ENCODE assay signal across 27 cellular contexts in the genomic region with DNA sequence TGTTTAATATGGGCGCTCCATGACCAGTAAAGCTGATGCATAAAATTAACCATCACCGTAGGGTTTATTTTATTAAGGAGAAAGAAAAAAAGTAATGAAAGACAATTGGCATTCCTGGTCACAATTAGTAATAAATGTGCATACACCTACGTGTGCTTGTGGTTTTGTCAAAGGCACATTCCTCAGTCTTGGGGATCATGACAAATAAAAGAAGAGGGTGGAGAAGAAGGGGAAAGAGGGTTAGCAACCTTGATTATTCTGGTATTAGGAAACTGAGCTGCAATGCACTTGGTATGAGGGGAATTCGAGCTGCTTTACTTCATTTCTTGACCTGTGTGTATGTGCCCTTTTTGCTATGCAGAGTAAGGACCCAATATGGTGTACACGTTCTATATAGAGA.
A peak's percentile ranks its signal among the peaks of the same experiment; 100 is the strongest.
DNase-seq lines count a peak whose midpoint lies in the region; ATAC-seq, FAIRE-seq and TF ChIP-seq lines count a peak whose summit lies in the region.
"Had no signal": no experiment of that assay in that cellular context is flagged by ENCODE, and none has a peak within 500 bp of the region (broad histone marks: within the 10 kb centered on the region; RNA-seq: fewer than 3 reads in every experiment).

No MANE protein-coding gene starts in this region.

- no peaks in the 10 kb centered on the region for H3K4me1 Mint-ChIP-seq in CD8-positive, alpha-beta T cell (ENCODE audit: low read depth)
- H3K4me1 Mint-ChIP-seq: B cell, CD14-positive monocyte, IgD-negative memory B cell had no signal

- H3K27ac ChIP-seq in CD8-positive, alpha-beta T cell (ENCODE audit: low read depth, low read length): no peak overlapping the region
- H3K27ac ChIP-seq: SJCRH30 had no signal

- peak; percentile 1 for DNase-seq in EH (ENCODE audit: low read depth)
- peak; percentile 73 for DNase-seq in M059J (ENCODE audit: low read depth)
- peak; percentile 52 for DNase-seq in bronchial epithelial cell (ENCODE audit: low read depth)
- peak; percentile 13 for DNase-seq in kidney tubule cell (ENCODE audit: low spot score)
- no peak for DNase-seq in activated effector memory CD4-positive, alpha-beta T cell treated with anti-CD3 and anti-CD28 coated beads, Interleukin-2, amount 50 U/mL, for 16 hours
- DNase-seq in SHP77 treated with DMSO at 0.1 percent for 48 hours (lab: John Stamatoyannopoulos, UW): no peak
- no peak for DNase-seq in CD8-positive, alpha-beta T cell
- DNase-seq: DMS79; MV-4-11; NCI-H1105 treated with DMSO at 0.1 percent for 48 hours; NCI-H1694; NCI-H2081; NCI-H2171; NCI-H345; NCI-H524; NCI-H774; NK-92 treated with Interleukin-12 subunit alpha and Interleukin-12 subunit beta, amount 100 ng/mL, for 24 hours; SJCRH30 had no signal

- no peaks in the 10 kb centered on the region for H3K27me3 ChIP-seq in bronchial epithelial cell (ENCODE audit: control insufficient read depth, insufficient read depth, low read length)
- no peaks in the 10 kb centered on the region for H3K27me3 ChIP-seq in CD8-positive, alpha-beta T cell (ENCODE audit: insufficient read depth, low read length)
- H3K27me3 ChIP-seq: SJCRH30 had no signal

- H3K36me3 ChIP-seq in bronchial epithelial cell (ENCODE audit: control insufficient read depth, insufficient read depth, low read length): no peaks in the 10 kb centered on the region
- no peaks in the 10 kb centered on the region for H3K36me3 ChIP-seq in CD8-positive, alpha-beta T cell (ENCODE audit: insufficient read depth, low read length)
- H3K36me3 ChIP-seq: SJCRH30 had no signal

- intact Hi-C loops in CD8-positive, alpha-beta T cell (cut with DNase I, micrococcal nuclease): no loop called here

- no peak overlapping the region for H3K4me3 ChIP-seq in bronchial epithelial cell (ENCODE audit: low read depth, low read length)
- H3K4me3 ChIP-seq in CD8-positive, alpha-beta T cell (ENCODE audit: low read depth, low read length): no peak overlapping the region
- H3K4me3 ChIP-seq: SJCRH30 had no signal

- no peak for ATAC-seq in GM18873 (IDR thresholded peaks at IDR 0.05; ENCODE audit: low FRiP score, unreplicated experiment)
- no peak for ATAC-seq in CD8-positive, alpha-beta T cell
- ATAC-seq: HCT116, Panc1 had no signal

- no peaks in the 10 kb centered on the region for H3K27me3 Mint-ChIP-seq in CD8-positive, alpha-beta T cell (ENCODE audit: low read depth)
- H3K27me3 Mint-ChIP-seq: B cell, IgD-negative memory B cell had no signal

- POLR2A ChIA-PET in CD8-positive, alpha-beta T cell (lab: Charles Lee): no interaction called here

- no peaks in the 10 kb centered on the region for H3K9me3 ChIP-seq in CD8-positive, alpha-beta T cell (ENCODE audit: low read length)
- H3K9me3 ChIP-seq: SJCRH30 had no signal

- peaks cover 23% of the 10 kb centered on the region for H3K9me3 Mint-ChIP-seq in CD8-positive, alpha-beta T cell

- FAIRE-seq in bronchial epithelial cell (lab: Jason Lieb, UNC): no peak
- FAIRE-seq: G401.6, GM19239, H1 had no signal

- no peaks in the 10 kb centered on the region for H3K36me3 Mint-ChIP-seq in CD8-positive, alpha-beta T cell
- H3K36me3 Mint-ChIP-seq: CD14-positive monocyte, IgD-negative memory B cell had no signal

- CTCF ChIA-PET in CD8-positive, alpha-beta T cell (lab: Charles Lee): no interaction called here

- H3K4me3 Mint-ChIP-seq in CD8-positive, alpha-beta T cell: no peak overlapping the region
- H3K4me3 Mint-ChIP-seq: B cell, CD14-positive monocyte, IgD-negative memory B cell had no signal

- no peaks in the 10 kb centered on the region for H3K4me1 ChIP-seq in CD8-positive, alpha-beta T cell (ENCODE audit: insufficient read depth, low read length)
- H3K4me1 ChIP-seq: SJCRH30 had no signal

- TF ChIP-seq CTCF in bronchial epithelial cell (IDR thresholded peaks at IDR 0.05; ENCODE audit: insufficient read depth, low read length, severe bottlenecking): no peak
- no peak for TF ChIP-seq CTCF in CD8-positive, alpha-beta T cell (IDR thresholded peaks at IDR 0.05)

- no peak overlapping the region for H3K27ac Mint-ChIP-seq in CD8-positive, alpha-beta T cell
- H3K27ac Mint-ChIP-seq: B cell, CD14-positive monocyte, IgD-negative memory B cell had no signal

Comparison
In these comparisons a context has a peak if more than half of its experiments do, and no peak if none do; other contexts are left out.
1. DNase-seq: peak in EH (single experiment), M059J (single experiment), bronchial epithelial cell (single experiment) and kidney tubule cell (single experiment); none in activated effector memory CD4-positive, alpha-beta T cell treated with anti-CD3 and anti-CD28 coated beads, Interleukin-2, amount 50 U/mL, for 16 hours (single experiment), SHP77 treated with DMSO at 0.1 percent for 48 hours (single experiment) and CD8-positive, alpha-beta T cell (0 of 7).